9 cellular contexts compared by ENCODE assay signal in genomic region chr15:39919396-39919739, GRCh38. TPM values are rescaled to one million over a fixed set of nuclear protein-coding genes. Genes with fewer than 3 reads are reported as not detected.
DNase-seq lines count a peak whose midpoint lies in the region; ATAC-seq and TF ChIP-seq lines count a peak whose summit lies in the region.
"Had no signal": no experiment of that assay in that cellular context is flagged by ENCODE, and none has a peak within 500 bp of the region (broad histone marks: within the 10 kb centered on the region; RNA-seq: fewer than 3 reads in every experiment).

No MANE protein-coding gene starts in this region.

- H3K9me3 Mint-ChIP-seq in T-helper 1 cell treated with Interleukin-12 subunit alpha and Interleukin-12 subunit beta and Interleukin-4 antibody, amounts not matched to agents 30 μg/mL and 1 μg/mL, for 36 hours, result peaks cover 9% of the 10 kb centered on the region
- H3K9me3 Mint-ChIP-seq in stimulated activated naive CD8-positive, alpha-beta T cell treated with anti-CD3 and anti-CD28 coated beads, Interleukin-15, amount 100 ng/mL, for 72 hours, result peaks cover 0 to 6% of the 10 kb centered on the region in 2 donors

- TF ChIP-seq CTCF in ascending aorta (IDR thresholded peaks at IDR 0.05), result no peak
- no peak for TF ChIP-seq CTCF in kidney epithelial cell (IDR thresholded peaks at IDR 0.05; ENCODE audit: insufficient read depth, low read length, poor library complexity, severe bottlenecking)
- TF ChIP-seq CTCF in GM13976 (IDR thresholded peaks at IDR 0.05; ENCODE audit: borderline replicate concordance, control extremely low read depth, extremely low read depth, insufficient read depth, missing control alignments), result no peak

- H3K4me1 ChIP-seq in ascending aorta, result no peaks in the 10 kb centered on the region

- peak overlapping the region; percentile 92 to 94 for H3K27ac ChIP-seq in ascending aorta
- H3K27ac ChIP-seq: C4-2B had no signal

- peaks cover 17% of the 10 kb centered on the region for H3K4me1 Mint-ChIP-seq in T-helper 1 cell treated with Interleukin-12 subunit alpha and Interleukin-12 subunit beta and Interleukin-4 antibody, amounts not matched to agents 30 μg/mL and 1 μg/mL, for 36 hours (ENCODE audit: low read depth)
- H3K4me1 Mint-ChIP-seq in stimulated activated naive CD8-positive, alpha-beta T cell treated with anti-CD3 and anti-CD28 coated beads, Interleukin-15, amount 100 ng/mL, for 72 hours, result peaks cover 25% of the 10 kb centered on the region

- H3K9me3 ChIP-seq in ascending aorta, result no peaks in the 10 kb centered on the region

- no peaks in the 10 kb centered on the region for H3K36me3 ChIP-seq in ascending aorta
- H3K36me3 ChIP-seq in kidney epithelial cell (ENCODE audit: control insufficient read depth, insufficient read depth, low read length), result no peaks in the 10 kb centered on the region

- H3K27ac Mint-ChIP-seq in T-helper 1 cell treated with Interleukin-12 subunit alpha and Interleukin-12 subunit beta and Interleukin-4 antibody, amounts not matched to agents 30 μg/mL and 1 μg/mL, for 36 hours, result no peak overlapping the region
- H3K27ac Mint-ChIP-seq in stimulated activated naive CD8-positive, alpha-beta T cell treated with anti-CD3 and anti-CD28 coated beads, Interleukin-15, amount 100 ng/mL, for 72 hours, result no peak overlapping the region

- H3K4me3 ChIP-seq in ascending aorta (peak overlapping the region; percentile 80 to 88), kidney epithelial cell (ENCODE audit: low read depth, low read length) (peak overlapping the region; percentile 51)

- DNase-seq in T-helper 1 cell (no peak), ascending aorta (ENCODE audit: low spot score in 2 of 2) (no peak), kidney epithelial cell (ENCODE audit: low read depth) (no peak), hepatic stellate cell (ENCODE audit: low spot score) (no peak), GM13976 (ENCODE audit: low spot score) (no peak)
- no peak for DNase-seq in stimulated activated naive CD8-positive, alpha-beta T cell treated with anti-CD3 and anti-CD28 coated beads, Interleukin-15, amount 100 ng/mL, for 72 hours

- in situ Hi-C loops in GM13976 (cut with MboI; ENCODE audit: low sequenced_read_pairs, unreplicated experiment), result loop anchor here (25.0 kb wide), 1 partner anchor 93 kb away; no protein-coding TSS in a partner anchor

- intact Hi-C loops in ascending aorta (cut with DNase I), result no loop called here

- H3K36me3 Mint-ChIP-seq in T-helper 1 cell treated with Interleukin-12 subunit alpha and Interleukin-12 subunit beta and Interleukin-4 antibody, amounts not matched to agents 30 μg/mL and 1 μg/mL, for 36 hours (ENCODE audit: low read depth), result peaks cover 5% of the 10 kb centered on the region

- peaks cover 46% of the 10 kb centered on the region for H3K27me3 Mint-ChIP-seq in T-helper 1 cell treated with Interleukin-12 subunit alpha and Interleukin-12 subunit beta and Interleukin-4 antibody, amounts not matched to agents 30 μg/mL and 1 μg/mL, for 36 hours (ENCODE audit: low read depth)
- H3K27me3 Mint-ChIP-seq in stimulated activated naive CD8-positive, alpha-beta T cell treated with anti-CD3 and anti-CD28 coated beads, Interleukin-15, amount 100 ng/mL, for 72 hours, result peaks cover 33% of the 10 kb centered on the region

- no peak for ATAC-seq in stimulated activated naive CD8-positive, alpha-beta T cell treated with anti-CD3 and anti-CD28 coated beads, Interleukin-15, amount 100 ng/mL, for 72 hours
- ATAC-seq in HG03469 (IDR thresholded peaks at IDR 0.05; ENCODE audit: unreplicated experiment), result no peak

- H3K27me3 ChIP-seq in ascending aorta (no peaks in the 10 kb centered on the region), kidney epithelial cell (ENCODE audit: control insufficient read depth, insufficient read depth, low read length) (no peaks in the 10 kb centered on the region)

- peak overlapping the region; percentile 44 for H3K4me3 Mint-ChIP-seq in T-helper 1 cell treated with Interleukin-12 subunit alpha and Interleukin-12 subunit beta and Interleukin-4 antibody, amounts not matched to agents 30 μg/mL and 1 μg/mL, for 36 hours
- peak overlapping the region; percentile 59 to 97 for H3K4me3 Mint-ChIP-seq in stimulated activated naive CD8-positive, alpha-beta T cell treated with anti-CD3 and anti-CD28 coated beads, Interleukin-15, amount 100 ng/mL, for 72 hours

RNA-seq across cellular contexts. Expression of gene GPR176, which starts 0.7 kb away (rescaled TPM):
- total RNA-seq in ascending aorta, result 99.1 TPM
- total RNA-seq in kidney epithelial cell, result 52.0 and 55.9 TPM in 2 replicates

RNA-seq across cellular contexts. Expression of gene EIF2AK4, which starts 14.5 kb away (rescaled TPM):
- total RNA-seq in ascending aorta, result 26.8 TPM
- 60.6 and 72.6 TPM in 2 replicates for total RNA-seq in kidney epithelial cell
